19 cellular contexts compared by ENCODE assay signal in genomic region chr1:157177701-157178380, GRCh38.
"Had no signal": no experiment of that assay in that cellular context is flagged by ENCODE, and none has a peak within 500 bp of the region (broad histone marks: within the 10 kb centered on the region; RNA-seq: fewer than 3 reads in every experiment).

No MANE protein-coding gene starts in this region.

- H3K27ac Mint-ChIP-seq: activated naive CD8-positive, alpha-beta T cell; endodermal cell; memory B cell; neural progenitor cell; stimulated activated effector memory CD8-positive, alpha-beta T cell treated with anti-CD3 and anti-CD28 coated beads, Interleukin-12 subunit alpha, Interleukin-12 subunit beta, amount 100 ng/mL, for 72 hours; T-helper 2 cell treated with Interferon-gamma antibody and Interleukin-4, amounts not matched to agents 5 μg/mL and 100 μg/mL, for 36 hours had no signal

- H3K27me3 ChIP-seq: colonic mucosa, neural progenitor cell, transverse colon had no signal

- H3K4me1 Mint-ChIP-seq: stimulated activated effector memory CD8-positive, alpha-beta T cell treated with anti-CD3 and anti-CD28 coated beads, Interleukin-12 subunit alpha, Interleukin-12 subunit beta, amount 100 ng/mL, for 72 hours had no signal

- H3K9me3 ChIP-seq: colonic mucosa, heart right ventricle, transverse colon had no signal

- H3K4me1 ChIP-seq: colonic mucosa, heart right ventricle, neural progenitor cell, transverse colon had no signal

- H3K36me3 ChIP-seq: colonic mucosa, heart right ventricle, neural progenitor cell, transverse colon had no signal

- H3K27ac ChIP-seq: colonic mucosa, dorsolateral prefrontal cortex, heart right ventricle, neural progenitor cell had no signal

- H3K4me3 Mint-ChIP-seq: activated naive CD8-positive, alpha-beta T cell; endodermal cell; memory B cell; neural progenitor cell; stimulated activated effector memory CD8-positive, alpha-beta T cell treated with anti-CD3 and anti-CD28 coated beads, Interleukin-12 subunit alpha, Interleukin-12 subunit beta, amount 100 ng/mL, for 72 hours; T-helper 2 cell treated with Interferon-gamma antibody and Interleukin-4, amounts not matched to agents 5 μg/mL and 100 μg/mL, for 36 hours had no signal

- H3K9me3 Mint-ChIP-seq: endodermal cell; memory B cell; neural progenitor cell; stimulated activated effector memory CD8-positive, alpha-beta T cell treated with anti-CD3 and anti-CD28 coated beads, Interleukin-12 subunit alpha, Interleukin-12 subunit beta, amount 100 ng/mL, for 72 hours; T-helper 2 cell treated with Interferon-gamma antibody and Interleukin-4, amounts not matched to agents 5 μg/mL and 100 μg/mL, for 36 hours had no signal

- DNase-seq: activated CD4-positive, alpha-beta T cell treated with anti-CD3 and anti-CD28 coated beads for 1 hour; activated CD4-positive, alpha-beta T cell treated with anti-CD3 and anti-CD28 coated beads, Interleukin-2, amount 50 U/mL, for 1 hour; activated naive CD4-positive, alpha-beta T cell; activated T-cell treated with anti-CD3 and anti-CD28 coated beads, Interleukin-2, amount 50 U/mL, for 1 hour; amniotic stem cell; colonic mucosa; dorsolateral prefrontal cortex; endodermal cell; heart right ventricle; left colon; small intestine; stimulated activated CD4-positive, alpha-beta T cell treated with anti-CD3 and anti-CD28 coated beads, Interleukin-2, amount 100 ng/mL, for 24 hours; transverse colon had no signal

- H3K36me3 Mint-ChIP-seq: activated naive CD8-positive, alpha-beta T cell; memory B cell; neural progenitor cell; stimulated activated effector memory CD8-positive, alpha-beta T cell treated with anti-CD3 and anti-CD28 coated beads, Interleukin-12 subunit alpha, Interleukin-12 subunit beta, amount 100 ng/mL, for 72 hours had no signal

- ATAC-seq: heart right ventricle; left colon; sciatic nerve; stimulated activated effector memory CD8-positive, alpha-beta T cell treated with anti-CD3 and anti-CD28 coated beads, Interleukin-12 subunit alpha, Interleukin-12 subunit beta, amount 100 ng/mL, for 72 hours had no signal

- H2AFZ ChIP-seq: neural progenitor cell had no signal

- H3K4me3 ChIP-seq: colonic mucosa, dorsolateral prefrontal cortex, heart right ventricle, neural progenitor cell, transverse colon had no signal

- H3K4me2 ChIP-seq: neural progenitor cell had no signal
